In genomic region chr9:75616052-75616451, GRCh38 we compare ENCODE assay signal across 12 cellular contexts.
"Had no signal": no experiment of that assay in that cellular context is flagged by ENCODE, and none has a peak within 500 bp of the region (broad histone marks: within the 10 kb centered on the region; RNA-seq: fewer than 3 reads in every experiment).

No MANE protein-coding gene starts in this region.

- H3K4me2 ChIP-seq: SK-N-SH had no signal

- H3K9ac ChIP-seq: SK-N-SH had no signal

- H3K9me3 ChIP-seq: SK-N-SH had no signal

- H3K27ac ChIP-seq: HL-60 had no signal

- DNase-seq: Kasumi-1; KG1; MV-4-11; NCI-H1048; NCI-H1436 treated with DMSO at 0.1 percent for 48 hours; NCI-H1694; NCI-H446 treated with DMSO at 0.1 percent for 48 hours; NK-92 treated with Interleukin-12 subunit alpha and Interleukin-12 subunit beta, amount 100 ng/mL, for 24 hours; RPMI8226; SK-N-SH; SW 1271 had no signal

- H3K9me2 ChIP-seq: SK-N-SH had no signal
